ENCODE assay signal across 13 cellular contexts in the genomic region with DNA sequence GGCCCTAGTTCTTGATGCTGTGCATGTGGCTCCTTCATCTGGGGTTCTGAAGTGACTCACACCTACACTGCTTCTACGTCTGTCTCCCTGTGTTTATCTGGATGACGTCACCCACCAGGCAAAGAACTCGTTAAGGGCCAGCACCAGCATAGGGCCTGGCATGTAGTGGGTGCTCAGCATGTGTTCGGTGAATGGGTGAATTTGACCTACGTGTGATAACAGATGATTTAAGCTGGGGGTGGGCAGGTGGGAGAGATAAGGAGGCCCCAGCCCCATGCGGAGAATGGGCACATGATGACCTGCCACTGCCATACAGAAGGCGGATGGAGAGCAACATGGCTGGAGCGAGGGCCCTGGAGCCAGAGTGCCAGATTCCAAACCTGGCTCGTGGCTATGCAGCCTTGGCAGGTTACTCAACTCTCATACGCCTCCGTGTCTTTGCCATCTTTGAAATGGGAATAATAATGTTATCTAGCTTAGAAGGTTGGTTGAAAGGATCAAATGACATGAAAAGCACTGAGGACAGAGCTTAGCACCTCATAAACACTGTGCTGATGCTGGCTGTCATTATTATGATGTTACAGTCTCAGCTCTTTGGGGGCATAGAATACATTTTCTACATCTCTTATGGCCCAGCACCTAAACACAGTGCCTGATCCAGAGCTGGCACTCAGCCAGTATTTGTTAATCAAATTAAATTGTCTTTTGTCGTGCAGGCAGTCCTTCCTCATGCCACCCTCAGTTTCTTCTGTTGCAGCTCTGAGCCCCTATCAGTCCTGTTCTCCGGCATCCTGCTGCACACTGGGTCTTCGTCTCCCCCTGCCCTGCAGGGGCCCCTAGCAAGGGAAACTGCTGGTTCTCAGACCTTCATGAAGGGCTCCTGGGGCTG. TPM values are rescaled to one million over a fixed set of nuclear protein-coding genes. Genes with fewer than 3 reads are reported as not detected.
DNase-seq lines count a peak whose midpoint lies in the region; ATAC-seq and TF ChIP-seq lines count a peak whose summit lies in the region.
"Had no signal": no experiment of that assay in that cellular context is flagged by ENCODE, and none has a peak within 500 bp of the region (broad histone marks: within the 10 kb centered on the region; RNA-seq: fewer than 3 reads in every experiment).

No MANE protein-coding gene starts in this region.

- DNase-seq in DMS153 treated with DMSO at 0.1 percent for 48 hours (lab: John Stamatoyannopoulos, UW; ENCODE audit: unreplicated experiment): peak; percentile 40
- peak; percentile 48 for DNase-seq in NB4 (ENCODE audit: low read depth)
- DNase-seq in SW480 (ENCODE audit: low spot score): peak; percentile 46
- DNase-seq in islet precursor cell: peak; percentile 80
- DNase-seq in posterior vena cava (ENCODE audit: low spot score): no peak
- DNase-seq: activated naive CD4-positive, alpha-beta T cell treated with anti-CD3 and anti-CD28 coated beads for 36 hours; effector memory CD8-positive, alpha-beta T cell; psoas muscle; uterus had no signal

- intact Hi-C loops in posterior vena cava (cut with DNase I): no loop called here

- no peak overlapping the region for H3K4me3 ChIP-seq in NB4 (ENCODE audit: low read depth, low read length)
- H3K4me3 ChIP-seq: psoas muscle, uterus had no signal

- TF ChIP-seq POLR2A in NB4 (IDR thresholded peaks at IDR 0.05; ENCODE audit: extremely low read depth, insufficient read length): no peak

- no peak for TF ChIP-seq CTCF in NB4 (IDR thresholded peaks at IDR 0.05; ENCODE audit: low read depth, low read length)

- no peak for ATAC-seq in HG03097 (IDR thresholded peaks at IDR 0.05; ENCODE audit: low FRiP score, unreplicated experiment)
- no peak for ATAC-seq in HG02870 (IDR thresholded peaks at IDR 0.05; ENCODE audit: unreplicated experiment)
- ATAC-seq in GM21447 (IDR thresholded peaks at IDR 0.05; ENCODE audit: unreplicated experiment): no peak
- ATAC-seq: activated CD4-positive, CD25-positive, alpha-beta regulatory T cell treated with anti-CD3 and anti-CD28 coated beads, Interleukin-2, amount 50 U/mL, for 24 hours; effector memory CD8-positive, alpha-beta T cell; psoas muscle had no signal

RNA-seq across cellular contexts. Expression of gene VEGFA, which starts 39.6 kb away (rescaled TPM):
- 10 to 100 TPM; 88.4 to 91.7 TPM for total RNA-seq in posterior vena cava
